ENCODE assay signal across 28 cellular contexts in genomic region chr6:3371222-3371949, GRCh38.
DNase-seq lines count a peak whose midpoint lies in the region; ATAC-seq, FAIRE-seq and TF ChIP-seq lines count a peak whose summit lies in the region.
"Had no signal": no experiment of that assay in that cellular context is flagged by ENCODE, and none has a peak within 500 bp of the region (broad histone marks: within the 10 kb centered on the region; RNA-seq: fewer than 3 reads in every experiment).

No MANE protein-coding gene starts in this region.

- no peak for TF ChIP-seq POLR2A in HepG2 (IDR thresholded peaks at IDR 0.05; ENCODE audit: insufficient read depth in 1 of 2, low read depth in 2 of 2, low read length in 2 of 2)
- TF ChIP-seq POLR2A in tibial nerve (IDR thresholded peaks at IDR 0.05), result no peak

- peak overlapping the region; percentile 47 for H3K27ac Mint-ChIP-seq in activated naive CD4-positive, alpha-beta T cell treated with anti-CD3 and anti-CD28 coated beads, Interleukin-2, amount 50 U/mL, for 24 hours
- H3K27ac Mint-ChIP-seq in activated naive CD4-positive, alpha-beta T cell treated with anti-CD3 and anti-CD28 coated beads, Interleukin-2, amount 10 ng/mL, durations not matched to agents 7 days and 5 days, result no peak overlapping the region
- peak overlapping the region; percentile 30 for H3K27ac Mint-ChIP-seq in activated T-helper 17 cell treated with anti-CD3 and anti-CD28 coated beads, Interleukin-2, amount 50 U/mL, for 72 hours
- H3K27ac Mint-ChIP-seq: activated naive CD4-positive, alpha-beta T cell treated with anti-CD3 and anti-CD28 coated beads, Interleukin-2, amount 50 U/mL, for 72 hours; activated T-helper 2 cell treated with anti-CD3 and anti-CD28 coated beads, Interferon-gamma antibody, Interleukin-2, Interleukin-4, amounts not matched to agents 10 μg/mL and 5 μg/mL and 100 μg/mL, durations not matched to agents 14 hours and 24 hours and 36 hours; T-helper 1 cell treated with Interleukin-12 subunit alpha and Interleukin-12 subunit beta and Interleukin-4 antibody, amounts not matched to agents 30 μg/mL and 1 μg/mL, for 36 hours had no signal

- no peak overlapping the region for H2AFZ ChIP-seq in HepG2 (ENCODE audit: low read length)

- TF ChIP-seq EP300 in HepG2 (IDR thresholded peaks at IDR 0.05; ENCODE audit: low read depth in 2 of 2, low read length in 2 of 2) (no peak), HepG2 (CRISPR knock-in tag; IDR thresholded peaks at IDR 0.05; ENCODE audit: borderline replicate concordance) (no peak), tibial nerve (IDR thresholded peaks at IDR 0.05) (no peak)

- H3K27me3 Mint-ChIP-seq in activated naive CD4-positive, alpha-beta T cell treated with anti-CD3 and anti-CD28 coated beads, Interleukin-2, amount 50 U/mL, for 24 hours, result no peaks in the 10 kb centered on the region
- peaks cover 3% of the 10 kb centered on the region for H3K27me3 Mint-ChIP-seq in activated naive CD4-positive, alpha-beta T cell treated with anti-CD3 and anti-CD28 coated beads, Interleukin-2, amount 10 ng/mL, durations not matched to agents 7 days and 5 days
- no peaks in the 10 kb centered on the region for H3K27me3 Mint-ChIP-seq in activated T-helper 17 cell treated with anti-CD3 and anti-CD28 coated beads, Interleukin-2, amount 50 U/mL, for 72 hours

- H3K4me1 ChIP-seq in HepG2 (ENCODE audit: insufficient read depth, low read length) (peaks cover 100% of the 10 kb centered on the region), tibial nerve (peaks cover 0 to 9% (median 4%) of the 10 kb centered on the region in 4 donors)

- intact Hi-C loops in HepG2 (cut with micrococcal nuclease; ENCODE audit: unreplicated experiment), result no loop called here

- H3K9me3 ChIP-seq in HepG2 (ENCODE audit: low read length), result no peaks in the 10 kb centered on the region
- no peaks in the 10 kb centered on the region for H3K9me3 ChIP-seq in tibial nerve
- H3K9me3 ChIP-seq: A549, MG63, neutrophil, right lobe of liver, SK-N-SH, transverse colon had no signal

- POLR2A ChIA-PET in HepG2 (lab: Yijun Ruan, JAX), result interaction anchor here (1.0 to 5.0 kb wide), 9 partner anchors 10 to 39 kb away, joined by 4 to 86 read pairs (median 11); no protein-coding TSS in a partner anchor

- CTCF ChIA-PET in activated naive CD4-positive, alpha-beta T cell treated with anti-CD3 and anti-CD28 coated beads, Interleukin-2, amount 10 ng/mL, durations not matched to agents 7 days and 5 days (lab: Charles Lee), result interaction anchor here (0.6 to 1.4 kb wide), 2 partner anchors 320 to 361 kb away, joined by 3 read pairs; no protein-coding TSS in a partner anchor
- CTCF ChIA-PET in HepG2 (lab: Yijun Ruan, JAX; ENCODE audit: low intra/inter-chr PET ratio, low total read pairs), result no interaction called here

- no peak for FAIRE-seq in HepG2 (lab: Jason Lieb, UNC)
- FAIRE-seq: A549, GM18507 had no signal

- no peaks in the 10 kb centered on the region for H3K36me3 Mint-ChIP-seq in activated naive CD4-positive, alpha-beta T cell treated with anti-CD3 and anti-CD28 coated beads, Interleukin-2, amount 50 U/mL, for 24 hours
- no peaks in the 10 kb centered on the region for H3K36me3 Mint-ChIP-seq in activated naive CD4-positive, alpha-beta T cell treated with anti-CD3 and anti-CD28 coated beads, Interleukin-2, amount 10 ng/mL, durations not matched to agents 7 days and 5 days
- H3K36me3 Mint-ChIP-seq in activated T-helper 17 cell treated with anti-CD3 and anti-CD28 coated beads, Interleukin-2, amount 50 U/mL, for 72 hours (ENCODE audit: low read depth), result no peaks in the 10 kb centered on the region
- H3K36me3 Mint-ChIP-seq: activated naive CD4-positive, alpha-beta T cell treated with anti-CD3 and anti-CD28 coated beads, Interleukin-2, amount 50 U/mL, for 72 hours had no signal

- peaks cover 32% of the 10 kb centered on the region for H3K4me1 Mint-ChIP-seq in activated naive CD4-positive, alpha-beta T cell treated with anti-CD3 and anti-CD28 coated beads, Interleukin-2, amount 50 U/mL, for 24 hours
- H3K4me1 Mint-ChIP-seq in activated naive CD4-positive, alpha-beta T cell treated with anti-CD3 and anti-CD28 coated beads, Interleukin-2, amount 10 ng/mL, durations not matched to agents 7 days and 5 days, result peaks cover 22% of the 10 kb centered on the region
- H3K4me1 Mint-ChIP-seq in activated T-helper 17 cell treated with anti-CD3 and anti-CD28 coated beads, Interleukin-2, amount 50 U/mL, for 72 hours, result peaks cover 17% of the 10 kb centered on the region

- H3K4me3 Mint-ChIP-seq in activated naive CD4-positive, alpha-beta T cell treated with anti-CD3 and anti-CD28 coated beads, Interleukin-2, amount 50 U/mL, for 24 hours, result peak overlapping the region; percentile 50
- no peak overlapping the region for H3K4me3 Mint-ChIP-seq in activated naive CD4-positive, alpha-beta T cell treated with anti-CD3 and anti-CD28 coated beads, Interleukin-2, amount 10 ng/mL, durations not matched to agents 7 days and 5 days
- H3K4me3 Mint-ChIP-seq in activated T-helper 17 cell treated with anti-CD3 and anti-CD28 coated beads, Interleukin-2, amount 50 U/mL, for 72 hours, result peak overlapping the region; percentile 41
- H3K4me3 Mint-ChIP-seq: effector memory CD8-positive, alpha-beta T cell; T-helper 1 cell treated with Interleukin-12 subunit alpha and Interleukin-12 subunit beta and Interleukin-4 antibody, amounts not matched to agents 30 μg/mL and 1 μg/mL, for 36 hours had no signal

- DNase-seq in activated naive CD4-positive, alpha-beta T cell treated with anti-CD3 and anti-CD28 coated beads, Interleukin-2, amount 10 ng/mL, durations not matched to agents 7 days and 5 days, result no peak
- DNase-seq in HepG2 (ENCODE audit: low spot score), result no peak
- DNase-seq in tibial nerve (ENCODE audit: low spot score in 2 of 2), result no peak
- DNase-seq: activated CD4-positive, alpha-beta T cell treated with anti-CD3 and anti-CD28 coated beads for 1 hour; DMS 273 treated with DMSO at 0.1 percent for 48 hours; effector memory CD8-positive, alpha-beta T cell; KG1; left ventricle myocardium superior; MG63; NCI-H1105; NCI-H187 treated with DMSO at 0.1 percent for 48 hours; NCI-H510A treated with DMSO at 0.1 percent for 48 hours; OCI-M1; SK-N-SH; transverse colon had no signal

- H3K27me3 ChIP-seq in HepG2 (ENCODE audit: control insufficient read depth in 1 of 2, insufficient read depth in 2 of 2, low read length in 2 of 2) (no peaks in the 10 kb centered on the region), tibial nerve (no peaks in the 10 kb centered on the region)
- H3K27me3 ChIP-seq: MG63, right lobe of liver, transverse colon had no signal

- peaks cover 72% of the 10 kb centered on the region for H3K79me2 ChIP-seq in HepG2 (ENCODE audit: insufficient read depth, low read length)

- H3K36me3 ChIP-seq in HepG2 (replicated peaks in 1 of 2; ENCODE audit: control insufficient read depth in 1 of 2, insufficient read depth in 2 of 2, low read length in 2 of 2) (peaks cover 0 to 3% of the 10 kb centered on the region in 2 experiments; a peak in 3 of 5 replicates), tibial nerve (no peaks in the 10 kb centered on the region)
- H3K36me3 ChIP-seq: MG63, neutrophil, right lobe of liver, transverse colon had no signal

- in situ Hi-C loops in HepG2 (cut with HindIII; ENCODE audit: extremely low pct_ligation_motif_present, low pct_unique_long_range_greater_than_20kb), result no loop called here

- peak overlapping the region; percentile 60 for H3K9ac ChIP-seq in HepG2 (ENCODE audit: insufficient read depth, low read depth, low read length)
- H3K9ac ChIP-seq: SK-N-SH had no signal

- no TSS peak for BruUV-seq in HepG2 (replicated peaks; lab: Mats Ljungman, UMichigan)

- TF ChIP-seq RAD21 in HepG2 (CRISPR knock-in tag; IDR thresholded peaks at IDR 0.05), result no peak

- peak; percentile 37 for ATAC-seq in activated T-helper 17 cell treated with anti-CD3 and anti-CD28 coated beads, Interleukin-2, amount 50 U/mL, for 72 hours (replicated peaks)
- no peak for ATAC-seq in HepG2
- ATAC-seq in HG03520 (IDR thresholded peaks at IDR 0.05; ENCODE audit: unreplicated experiment), result no peak
- ATAC-seq in GM19351 (IDR thresholded peaks at IDR 0.05; ENCODE audit: unreplicated experiment), result no peak
- ATAC-seq in HG03354 (IDR thresholded peaks at IDR 0.05; ENCODE audit: poor library complexity, severe bottlenecking, unreplicated experiment), result no peak
- ATAC-seq: left ventricle myocardium superior had no signal

- no peaks in the 10 kb centered on the region for H4K20me1 ChIP-seq in HepG2 (ENCODE audit: insufficient read depth, low read length)

- no peaks in the 10 kb centered on the region for H3K9me3 Mint-ChIP-seq in activated naive CD4-positive, alpha-beta T cell treated with anti-CD3 and anti-CD28 coated beads, Interleukin-2, amount 50 U/mL, for 24 hours
- no peaks in the 10 kb centered on the region for H3K9me3 Mint-ChIP-seq in activated naive CD4-positive, alpha-beta T cell treated with anti-CD3 and anti-CD28 coated beads, Interleukin-2, amount 10 ng/mL, durations not matched to agents 7 days and 5 days
- H3K9me3 Mint-ChIP-seq in activated T-helper 17 cell treated with anti-CD3 and anti-CD28 coated beads, Interleukin-2, amount 50 U/mL, for 72 hours, result no peaks in the 10 kb centered on the region
- H3K9me3 Mint-ChIP-seq: activated naive CD4-positive, alpha-beta T cell treated with anti-CD3 and anti-CD28 coated beads, Interleukin-2, amount 50 U/mL, for 72 hours; activated T-helper 2 cell treated with anti-CD3 and anti-CD28 coated beads, Interferon-gamma antibody, Interleukin-2, Interleukin-4, amounts not matched to agents 10 μg/mL and 5 μg/mL and 100 μg/mL, durations not matched to agents 14 hours and 24 hours and 36 hours; effector memory CD8-positive, alpha-beta T cell; T-helper 1 cell treated with Interleukin-12 subunit alpha and Interleukin-12 subunit beta and Interleukin-4 antibody, amounts not matched to agents 30 μg/mL and 1 μg/mL, for 36 hours had no signal

- H3K4me3 ChIP-seq in HepG2 (replicated peaks in 1 of 3; ENCODE audit: insufficient read depth in 1 of 3, low read depth in 2 of 3, low read length in 3 of 3) (no peak overlapping the region), tibial nerve (no peak overlapping the region)
- H3K4me3 ChIP-seq: A549, coronary artery, MG63, right lobe of liver, transverse colon had no signal

- peak overlapping the region; percentile 29 for H3K4me2 ChIP-seq in HepG2 (ENCODE audit: low read depth, low read length)
- H3K4me2 ChIP-seq: SK-N-SH had no signal

- 96% methylated on average over 5 of the region's 5 CpGs for WGBS in HepG2 (ENCODE audit: low lambda C conversion rate)
- 87 to 90% methylated on average over 5 of the region's 5 CpGs for WGBS in tibial nerve, 2 donors

- no peak for TF ChIP-seq CTCF in HepG2 (CRISPR knock-in tag; IDR thresholded peaks at IDR 0.05)
- TF ChIP-seq CTCF in tibial nerve (IDR thresholded peaks at IDR 0.05), result no peak

- H3K27ac ChIP-seq in HepG2 (ENCODE audit: extremely low read length, insufficient read depth, low read length) (peak overlapping the region; percentile 85), tibial nerve (no peak overlapping the region)
- H3K27ac ChIP-seq: coronary artery, neutrophil had no signal

TF ChIP-seq in HepG2, 621 proteins besides CTCF, POLR2A, EP300 and RAD21 (continues in another document):
- 0 out of 2 replicates have a peak, but pooled peaks have one; percentile 6 for TF ChIP-seq PPARG (CRISPR knock-in tag; conservative IDR thresholded peaks at IDR 0.05)
